Comparison of ENCODE assay signal across 24 cellular contexts in the genomic region with DNA sequence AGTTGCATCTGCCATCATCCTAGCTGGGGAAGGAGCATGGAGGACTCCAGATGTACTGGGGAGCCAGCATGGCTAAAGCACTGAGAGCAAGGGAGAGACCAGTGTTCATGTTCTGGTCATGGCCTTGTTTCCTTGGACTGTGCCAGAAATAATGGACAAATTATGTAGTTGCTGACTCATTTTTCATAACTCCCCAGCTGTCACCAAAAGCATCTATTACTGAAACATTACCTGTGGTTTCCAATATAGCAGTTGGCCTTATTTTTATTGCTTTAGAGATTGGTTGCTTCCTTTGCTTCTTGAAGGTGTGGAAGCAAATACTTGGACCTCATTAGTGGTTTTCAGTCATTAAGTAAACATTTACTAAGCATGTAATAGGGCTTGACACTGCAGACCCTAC. TPM values are rescaled to one million over a fixed set of nuclear protein-coding genes. Genes with fewer than 3 reads are reported as not detected.
DNase-seq lines count a peak whose midpoint lies in the region; ATAC-seq and TF ChIP-seq lines count a peak whose summit lies in the region.
"Had no signal": no experiment of that assay in that cellular context is flagged by ENCODE, and none has a peak within 500 bp of the region (broad histone marks: within the 10 kb centered on the region; RNA-seq: fewer than 3 reads in every experiment).

No MANE protein-coding gene starts in this region.

- DNase-seq in NCI-H510A treated with DMSO at 0.1 percent for 48 hours (lab: John Stamatoyannopoulos, UW) = peak; percentile 28
- DNase-seq in NCI-H510A (lab: John Stamatoyannopoulos, UW) = no peak
- DNase-seq in WERI-Rb-1 = peak; percentile 26
- no peak for DNase-seq in activated CD8-positive, alpha-beta T cell treated with anti-CD3 and anti-CD28 coated beads, Interleukin-2, amount 10 ng/mL, durations not matched to agents 7 days and 5 days
- no peak for DNase-seq in hippocampal formation (lab: John Stamatoyannopoulos, UW)
- no peak for DNase-seq in stimulated activated CD4-positive, alpha-beta T cell treated with anti-CD3 and anti-CD28 coated beads, Interleukin-4, amount 100 ng/mL, for 1 hour
- DNase-seq: AML-193; CD4-positive, alpha-beta T cell; GF-D8; NCI-H1048; NCI-H1436; NCI-H187; NCI-H2107; NCI-H748 treated with DMSO at 0.1 percent for 48 hours; NK-92 treated with Interleukin-12 subunit alpha and Interleukin-12 subunit beta, amount 100 ng/mL, for 24 hours; SJCRH30; T-helper 17 cell had no signal

- H3K27ac Mint-ChIP-seq in activated CD8-positive, alpha-beta T cell treated with anti-CD3 and anti-CD28 coated beads, Interleukin-2, amount 10 ng/mL, durations not matched to agents 7 days and 5 days = no peak overlapping the region
- H3K27ac Mint-ChIP-seq: CD4-positive, alpha-beta T cell; T-helper 17 cell had no signal

- no peaks in the 10 kb centered on the region for H3K4me1 Mint-ChIP-seq in activated CD8-positive, alpha-beta T cell treated with anti-CD3 and anti-CD28 coated beads, Interleukin-2, amount 10 ng/mL, durations not matched to agents 7 days and 5 days (ENCODE audit: low read depth)

- POLR2A ChIA-PET in activated CD8-positive, alpha-beta T cell treated with anti-CD3 and anti-CD28 coated beads, Interleukin-2, amount 10 ng/mL, durations not matched to agents 7 days and 5 days (lab: Charles Lee) = no interaction called here

- H3K27me3 Mint-ChIP-seq in activated CD8-positive, alpha-beta T cell treated with anti-CD3 and anti-CD28 coated beads, Interleukin-2, amount 10 ng/mL, durations not matched to agents 7 days and 5 days (ENCODE audit: low read depth) = peaks cover 3% of the 10 kb centered on the region
- H3K27me3 Mint-ChIP-seq: CD4-positive, alpha-beta T cell had no signal

- no peak overlapping the region for H3K4me3 Mint-ChIP-seq in activated CD8-positive, alpha-beta T cell treated with anti-CD3 and anti-CD28 coated beads, Interleukin-2, amount 10 ng/mL, durations not matched to agents 7 days and 5 days
- H3K4me3 Mint-ChIP-seq: CD4-positive, alpha-beta T cell; T-helper 17 cell had no signal

- H3K36me3 Mint-ChIP-seq in activated CD8-positive, alpha-beta T cell treated with anti-CD3 and anti-CD28 coated beads, Interleukin-2, amount 10 ng/mL, durations not matched to agents 7 days and 5 days (ENCODE audit: low read depth) = no peaks in the 10 kb centered on the region

- CTCF ChIA-PET in activated CD8-positive, alpha-beta T cell treated with anti-CD3 and anti-CD28 coated beads, Interleukin-2, amount 10 ng/mL, durations not matched to agents 7 days and 5 days (lab: Charles Lee) = interaction anchor here (2.1 kb wide), 1 partner anchor 16 kb away, joined by 11 read pairs; no protein-coding TSS in a partner anchor

- H3K27ac ChIP-seq in KOPT-K1 (ENCODE audit: low read depth, low read length, poor library complexity, severe bottlenecking) = peak overlapping the region; percentile 39
- H3K27ac ChIP-seq in WERI-Rb-1 = no peak overlapping the region
- H3K27ac ChIP-seq: BLaER1 treated with 17β-estradiol and CSF1 and Interleukin-3, amounts not matched to agents 10 nM and 100 nM; PC-9; SJCRH30 had no signal

- no peaks in the 10 kb centered on the region for H3K27me3 ChIP-seq in WERI-Rb-1 (ENCODE audit: insufficient read depth, low read depth, severe bottlenecking)
- H3K27me3 ChIP-seq: BLaER1 treated with 17β-estradiol and CSF1 and Interleukin-3, amounts not matched to agents 10 nM and 100 nM; SJCRH30 had no signal

- no peak overlapping the region for H3K4me3 ChIP-seq in WERI-Rb-1 (ENCODE audit: low read depth, low read length)
- H3K4me3 ChIP-seq: BLaER1 treated with 17β-estradiol and CSF1 and Interleukin-3, amounts not matched to agents 10 nM and 100 nM; K562; PC-9; SJCRH30 had no signal

- H3K9me3 ChIP-seq in KOPT-K1 (ENCODE audit: insufficient read depth, low read length, poor library complexity, severe bottlenecking) (no peaks in the 10 kb centered on the region), WERI-Rb-1 (ENCODE audit: severe bottlenecking) (no peaks in the 10 kb centered on the region)
- H3K9me3 ChIP-seq: BLaER1 treated with 17β-estradiol and CSF1 and Interleukin-3, amounts not matched to agents 10 nM and 100 nM; SJCRH30 had no signal

- no peaks in the 10 kb centered on the region for H3K36me3 ChIP-seq in KOPT-K1 (ENCODE audit: insufficient read depth, low read length)
- no peaks in the 10 kb centered on the region for H3K36me3 ChIP-seq in WERI-Rb-1
- H3K36me3 ChIP-seq: BLaER1 treated with 17β-estradiol and CSF1 and Interleukin-3, amounts not matched to agents 10 nM and 100 nM; SJCRH30 had no signal

- H3K9me3 Mint-ChIP-seq in activated CD8-positive, alpha-beta T cell treated with anti-CD3 and anti-CD28 coated beads, Interleukin-2, amount 10 ng/mL, durations not matched to agents 7 days and 5 days (ENCODE audit: insufficient read depth) = no peaks in the 10 kb centered on the region
- H3K9me3 Mint-ChIP-seq: CD4-positive, alpha-beta T cell had no signal

- TF ChIP-seq CTCF in WERI-Rb-1 (IDR thresholded peaks at IDR 0.05; ENCODE audit: low read depth, low read length) = no peak

- no peak for ATAC-seq in activated CD8-positive, alpha-beta T cell treated with anti-CD3 and anti-CD28 coated beads, Interleukin-2, amount 10 ng/mL, durations not matched to agents 7 days and 5 days
- ATAC-seq: HCT116, K562, Right ventricle myocardium inferior, SK-N-SH treated with all-trans-retinoic acid at 6 μM for 48 hours, T-helper 17 cell had no signal

RNA-seq across cellular contexts. Expression of a gene that starts 11.3 kb away (rescaled TPM):
- 1 to 10 TPM; 2.5 to 4.1 TPM for total RNA-seq in activated CD8-positive, alpha-beta T cell treated with anti-CD3 and anti-CD28 coated beads, Interleukin-2, amount 10 ng/mL, durations not matched to agents 7 days and 5 days

Comparison
In these comparisons a context has a peak if more than half of its experiments do, and no peak if none do; other contexts are left out.
1. DNase-seq: peak in NCI-H510A treated with DMSO at 0.1 percent for 48 hours (single experiment) and WERI-Rb-1 (single experiment); none in NCI-H510A (single experiment), activated CD8-positive, alpha-beta T cell treated with anti-CD3 and anti-CD28 coated beads, Interleukin-2, amount 10 ng/mL, durations not matched to agents 7 days and 5 days (single experiment), hippocampal formation (0 of 2) and stimulated activated CD4-positive, alpha-beta T cell treated with anti-CD3 and anti-CD28 coated beads, Interleukin-4, amount 100 ng/mL, for 1 hour (single experiment).